In genomic region chr6:130296854-130297253, GRCh38 we compare ENCODE assay signal across 1 cellular context.
TF ChIP-seq lines count a peak whose summit lies in the region.

No MANE protein-coding gene starts in this region.

TF ChIP-seq in GM12878, 131 proteins besides CTCF, POLR2A, EP300 and RAD21 (continued from another document):
- TF ChIP-seq ZNF592 (IDR thresholded peaks at IDR 0.05): no peak
- no peak for TF ChIP-seq SUPT20H (IDR thresholded peaks at IDR 0.05; ENCODE audit: borderline replicate concordance, control insufficient read depth, low read depth, low read length)
- TF ChIP-seq CBX3 (IDR thresholded peaks at IDR 0.05; ENCODE audit: borderline replicate concordance, low read depth): no peak
- no peak for TF ChIP-seq SMC3 (IDR thresholded peaks at IDR 0.05; ENCODE audit: borderline replicate concordance, low read length)
- TF ChIP-seq IRF3 (IDR thresholded peaks at IDR 0.05): no peak
- TF ChIP-seq JUNB (IDR thresholded peaks at IDR 0.05): no peak
- TF ChIP-seq ZBTB33 (IDR thresholded peaks at IDR 0.05): no peak
- no peak for TF ChIP-seq ZSCAN29 (IDR thresholded peaks at IDR 0.05)
- no peak for TF ChIP-seq EZH2 (IDR thresholded peaks at IDR 0.05; ENCODE audit: borderline replicate concordance, control insufficient read depth, low read depth, low read length)
- TF ChIP-seq CUX1 (IDR thresholded peaks at IDR 0.05; ENCODE audit: insufficient replicate concordance, low read depth, low read length): no peak
